ENCODE assay signal across 18 cellular contexts in genomic region chr10:71603190-71603589, GRCh38.
"Had no signal": no experiment of that assay in that cellular context is flagged by ENCODE, and none has a peak within 500 bp of the region (broad histone marks: within the 10 kb centered on the region; RNA-seq: fewer than 3 reads in every experiment).

No MANE protein-coding gene starts in this region.

- H3K27me3 Mint-ChIP-seq: activated CD4-positive, alpha-beta T cell treated with anti-CD3 and anti-CD28 coated beads for 36 hours; activated CD8-positive, alpha-beta T cell treated with anti-CD3 and anti-CD28 coated beads for 36 hours; stimulated activated memory B cell treated with anti-CD40 and anti-IgM and Interleukin-4, amounts not matched to agents 10 μg/mL and 1 μg/mL and 100 μg/mL, for 72 hours had no signal

- H3K36me3 Mint-ChIP-seq: stimulated activated memory B cell treated with anti-CD40 and anti-IgM and Interleukin-4, amounts not matched to agents 10 μg/mL and 1 μg/mL and 100 μg/mL, for 72 hours had no signal

- H3K27me3 ChIP-seq: left lung had no signal

- H3K27ac Mint-ChIP-seq: activated CD4-positive, alpha-beta T cell treated with anti-CD3 and anti-CD28 coated beads for 36 hours; activated CD8-positive, alpha-beta T cell treated with anti-CD3 and anti-CD28 coated beads for 36 hours; activated T-cell treated with anti-CD3 and anti-CD28 coated beads, Interleukin-2, amount 50 U/mL, for 72 hours; nephron progenitor cell; stimulated activated memory B cell treated with anti-CD40 and anti-IgM and Interleukin-4, amounts not matched to agents 10 μg/mL and 1 μg/mL and 100 μg/mL, for 72 hours had no signal

- FAIRE-seq: colon, endothelial cell of umbilical vein had no signal

- H3K9me3 Mint-ChIP-seq: activated CD8-positive, alpha-beta T cell treated with anti-CD3 and anti-CD28 coated beads for 36 hours; activated T-cell treated with anti-CD3 and anti-CD28 coated beads, Interleukin-2, amount 50 U/mL, for 72 hours; nephron progenitor cell; stimulated activated memory B cell treated with anti-CD40 and anti-IgM and Interleukin-4, amounts not matched to agents 10 μg/mL and 1 μg/mL and 100 μg/mL, for 72 hours had no signal

- H3K36me3 ChIP-seq: left lung had no signal

- H3K9me3 ChIP-seq: left lung had no signal

- DNase-seq: activated CD4-positive, alpha-beta T cell treated with anti-CD3 and anti-CD28 coated beads for 36 hours; activated CD8-positive, alpha-beta memory T cell treated with anti-CD3 and anti-CD28 coated beads, Interleukin-2, amount 50 U/mL, for 4 hours; activated CD8-positive, alpha-beta T cell treated with anti-CD3 and anti-CD28 coated beads for 36 hours; activated naive CD4-positive, alpha-beta T cell; activated T-cell treated with anti-CD3 and anti-CD28 coated beads, Interleukin-2, amount 50 U/mL, for 72 hours; effector CD4-positive, alpha-beta T cell; foreskin melanocyte; head of caudate nucleus; left lung; mesendoderm; nephron progenitor cell; right cardiac atrium; stimulated activated CD4-positive, alpha-beta T cell treated with anti-CD3 and anti-CD28 coated beads, Interleukin-1b, Interleukin-23, amount 100 ng/mL, for 48 hours; T-helper 9 cell; trophoblast cell had no signal

- H3K27ac ChIP-seq: left lung had no signal

- H3K4me3 Mint-ChIP-seq: activated CD4-positive, alpha-beta T cell treated with anti-CD3 and anti-CD28 coated beads for 36 hours; activated CD8-positive, alpha-beta T cell treated with anti-CD3 and anti-CD28 coated beads for 36 hours; activated T-cell treated with anti-CD3 and anti-CD28 coated beads, Interleukin-2, amount 50 U/mL, for 72 hours; nephron progenitor cell; stimulated activated memory B cell treated with anti-CD40 and anti-IgM and Interleukin-4, amounts not matched to agents 10 μg/mL and 1 μg/mL and 100 μg/mL, for 72 hours had no signal

- H3K4me3 ChIP-seq: left lung had no signal

- ATAC-seq: activated CD4-positive, alpha-beta T cell treated with anti-CD3 and anti-CD28 coated beads for 36 hours; activated CD8-positive, alpha-beta T cell treated with anti-CD3 and anti-CD28 coated beads for 36 hours; activated T-cell treated with anti-CD3 and anti-CD28 coated beads, Interleukin-2, amount 50 U/mL, for 72 hours; left lung; right cardiac atrium; stimulated activated memory B cell treated with anti-CD40 and anti-IgM and Interleukin-4, amounts not matched to agents 10 μg/mL and 1 μg/mL and 100 μg/mL, for 72 hours had no signal
